Comparison of ENCODE assay signal across 8 cellular contexts in genomic region chr13:114282143-114282685, GRCh38. TPM values are rescaled to one million over a fixed set of nuclear protein-coding genes. Genes with fewer than 3 reads are reported as not detected.
DNase-seq lines count a peak whose midpoint lies in the region; ATAC-seq and TF ChIP-seq lines count a peak whose summit lies in the region.

No MANE protein-coding gene starts in this region.

- H3K27ac ChIP-seq in WERI-Rb-1, result peak overlapping the region; percentile 100
- peak overlapping the region; percentile 89 to 97 for H3K27ac ChIP-seq in coronary artery
- H3K27ac ChIP-seq in liver (ENCODE audit: low read depth in 1 of 2, low read length in 2 of 2), result peak overlapping the region; percentile 86 to 93

- H3K4me1 ChIP-seq in liver (ENCODE audit: control insufficient read depth in 4 of 4, insufficient read depth in 4 of 4, low read length in 3 of 4), result peaks cover 3 to 18% (median 12%) of the 10 kb centered on the region in 4 donors

- peak overlapping the region; percentile 51 to 91 for H3K9ac ChIP-seq in liver (ENCODE audit: low read depth in 1 of 2, low read length in 2 of 2)

- no peaks in the 10 kb centered on the region for H3K27me3 ChIP-seq in WERI-Rb-1 (ENCODE audit: insufficient read depth, low read depth, severe bottlenecking)
- no peaks in the 10 kb centered on the region for H3K27me3 ChIP-seq in liver (ENCODE audit: control insufficient read depth in 4 of 4, insufficient read depth in 4 of 4, low read length in 3 of 4)

- H3K36me3 ChIP-seq in WERI-Rb-1 (peaks cover 58% of the 10 kb centered on the region), liver (ENCODE audit: control insufficient read depth in 4 of 4, insufficient read depth in 3 of 4, low read depth in 1 of 4, low read length in 3 of 4) (peaks cover 4 to 15% (median 10%) of the 10 kb centered on the region in 4 donors)

- peak; percentile 50 for ATAC-seq in GM21723 (IDR thresholded peaks at IDR 0.05; ENCODE audit: unreplicated experiment)

- H3K4me3 ChIP-seq in WERI-Rb-1 (ENCODE audit: low read depth, low read length) (peak overlapping the region; percentile 81), coronary artery (peak overlapping the region; percentile 80), liver (ENCODE audit: low read depth in 1 of 3, low read length in 3 of 3) (peak overlapping the region; percentile 92 to 99 (median 97))

- DNase-seq in Daoy (ENCODE audit: low read depth), result peak; percentile 33
- peak; percentile 62 for DNase-seq in LoVo (ENCODE audit: low spot score)
- DNase-seq in WERI-Rb-1, result peak; percentile 58
- peak; percentile 80 for DNase-seq in coronary artery (ENCODE audit: low spot score)
- DNase-seq in stimulated activated CD4-positive, alpha-beta T cell treated with anti-CD3 and anti-CD28 coated beads, Interleukin-4, amount 100 ng/mL, for 4 hours, result peak; percentile 7 to 29
- no peak for DNase-seq in glomerular visceral epithelial cell (ENCODE audit: extremely low spot score)

- H3K9me3 ChIP-seq in WERI-Rb-1 (ENCODE audit: severe bottlenecking), result no peaks in the 10 kb centered on the region
- no peaks in the 10 kb centered on the region for H3K9me3 ChIP-seq in liver (ENCODE audit: control insufficient read depth in 4 of 4, low read length in 3 of 4)

- no peak for TF ChIP-seq CTCF in WERI-Rb-1 (IDR thresholded peaks at IDR 0.05; ENCODE audit: low read depth, low read length)
- no peak for TF ChIP-seq CTCF in coronary artery (IDR thresholded peaks at IDR 0.05)
- TF ChIP-seq CTCF in liver (IDR thresholded peaks at IDR 0.05; ENCODE audit: low read depth, low read length, missing input control), result no peak

- TF ChIP-seq RAD21 in liver (IDR thresholded peaks at IDR 0.05), result no peak

- WGBS in liver, result under 1% methylated on average over 41 of the region's 41 CpGs

TF ChIP-seq in liver, 16 proteins besides CTCF, POLR2A, EP300 and RAD21:
- no peak for TF ChIP-seq HNF4A (conservative IDR thresholded peaks at IDR 0.05)
- TF ChIP-seq ZBTB33 (IDR thresholded peaks at IDR 0.05), result no peak
- no peak for TF ChIP-seq MAX (IDR thresholded peaks at IDR 0.05)
- no peak for TF ChIP-seq NR2F2 (IDR thresholded peaks at IDR 0.05)
- no peak for TF ChIP-seq SP1 (IDR thresholded peaks at IDR 0.05)
- TF ChIP-seq EGR1 (IDR thresholded peaks at IDR 0.05; ENCODE audit: low read depth in 2 of 2), result no peak
- TF ChIP-seq GABPA (IDR thresholded peaks at IDR 0.05 in 1 of 2, conservative IDR thresholded peaks at IDR 0.05 in 1 of 2), result no peak
- TF ChIP-seq JUND (IDR thresholded peaks at IDR 0.05), result no peak

RNA-seq across cellular contexts. Expression of gene UPF3A, which starts 0.8 kb away (rescaled TPM):
- 7.7 and 14.3 TPM in 2 replicates for total RNA-seq in Daoy (2014; rRNA removed; shearing (Covaris generic))
- total RNA-seq in liver, result 10 to 100 TPM; 12.0 to 22.3 TPM
- polyA plus RNA-seq in liver, result 10 to 100 TPM; 11.0 to 26.5 TPM

RNA-seq across cellular contexts. Expression of gene CHAMP1, which starts 32.1 kb away (rescaled TPM):
- 5.2 and 11.8 TPM in 2 replicates for total RNA-seq in Daoy (2014; rRNA removed; shearing (Covaris generic))
- total RNA-seq in liver, result 10 to 100 TPM in 1 of 2 donors, 1 to 10 TPM in 1; 8.3 to 15.1 TPM
- 1 to 10 TPM; 6.2 to 7.3 TPM for polyA plus RNA-seq in liver

RNA-seq across cellular contexts. Expression of gene CDC16, which starts 47.5 kb away (rescaled TPM):
- 19.0 and 19.5 TPM in 2 replicates for total RNA-seq in Daoy (2014; rRNA removed; shearing (Covaris generic))
- 10 to 100 TPM; 34.1 to 38.7 TPM for total RNA-seq in liver
- 10 to 100 TPM; 23.0 to 27.5 TPM for polyA plus RNA-seq in liver
